ENCODE assay signal across 1 cellular context in genomic region chr12:51863363-51863920, GRCh38.
TF ChIP-seq lines count a peak whose summit lies in the region.

No MANE protein-coding gene starts in this region.

TF ChIP-seq in GM23338, 12 proteins besides CTCF, POLR2A, EP300 and RAD21 (continued from another document):
- TF ChIP-seq ZNF462 (CRISPR knock-in tag; IDR thresholded peaks at IDR 0.05) (no peak), NANOG (IDR thresholded peaks at IDR 0.05; ENCODE audit: borderline replicate concordance) (no peak)
